ENCODE assay signal across 1 cellular context in genomic region chr11:77127969-77128691, GRCh38.
A peak's percentile ranks its signal among the peaks of the same experiment; 100 is the strongest.
TF ChIP-seq lines count a peak whose summit lies in the region.

TSS of gene MYO7A (plus strand) at chr11:77128246. CDS start at chr11:77130635, 2,389 bp downstream.

TF ChIP-seq in HepG2, 621 proteins besides CTCF, POLR2A, EP300 and RAD21 (continued from another document and continues in another):
- TF ChIP-seq EHMT2 (IDR thresholded peaks at IDR 0.05; ENCODE audit: borderline replicate concordance, low read depth, low read length) (no peak), NFE2L1 (CRISPR knock-in tag; IDR thresholded peaks at IDR 0.05; ENCODE audit: borderline replicate concordance) (no peak), NR2C2 (CRISPR knock-in tag; IDR thresholded peaks at IDR 0.05; ENCODE audit: borderline replicate concordance) (no peak), HMGXB4 (CRISPR knock-in tag; IDR thresholded peaks at IDR 0.05; ENCODE audit: borderline replicate concordance in 1 of 2, low read depth in 1 of 2) (0 out of 4 replicates have a peak, but pooled peaks of 1 of the 2 experiments have one; percentile 22), NFE2 (CRISPR knock-in tag; IDR thresholded peaks at IDR 0.05) (no peak), IRF9 (CRISPR knock-in tag; IDR thresholded peaks at IDR 0.05; ENCODE audit: borderline replicate concordance) (peak; percentile 71), TMF1 (CRISPR knock-in tag; IDR thresholded peaks at IDR 0.05; ENCODE audit: low read depth) (no peak), ZMAT3 (CRISPR knock-in tag; conservative IDR thresholded peaks at IDR 0.05) (no peak), SIX1 (CRISPR knock-in tag; IDR thresholded peaks at IDR 0.05; ENCODE audit: borderline replicate concordance) (no peak), HIVEP1 (CRISPR knock-in tag; IDR thresholded peaks at IDR 0.05) (0 out of 2 replicates have a peak, but pooled peaks have one; percentile 17), ARNT2 (CRISPR knock-in tag; IDR thresholded peaks at IDR 0.05; ENCODE audit: low read depth) (no peak; the same call in 1 of the 2 replicates), KLF15 (CRISPR knock-in tag; IDR thresholded peaks at IDR 0.05; ENCODE audit: borderline replicate concordance) (no peak), ZNF768 (CRISPR knock-in tag; IDR thresholded peaks at IDR 0.05) (peak; percentile 80), NR2F1 (CRISPR knock-in tag; IDR thresholded peaks at IDR 0.05) (peak in 1 of 2 experiments; percentile 18; a peak in 1 of 4 replicates), ZNF263 (CRISPR knock-in tag; IDR thresholded peaks at IDR 0.05) (0 out of 2 replicates have a peak, but pooled peaks have one; percentile 4), SMARCC2 (IDR thresholded peaks at IDR 0.05) (no peak), PHF20 (CRISPR knock-in tag; IDR thresholded peaks at IDR 0.05) (no peak), PAXIP1 (CRISPR knock-in tag; conservative IDR thresholded peaks at IDR 0.05) (peak; percentile 81), ZNF724P (CRISPR knock-in tag; IDR thresholded peaks at IDR 0.05; ENCODE audit: borderline replicate concordance) (no peak), AKNA (CRISPR knock-in tag; IDR thresholded peaks at IDR 0.05; ENCODE audit: borderline replicate concordance) (no peak), PHF8 (CRISPR knock-in tag; IDR thresholded peaks at IDR 0.05) (no peak; the same call in 1 of the 2 replicates), ZNF777 (CRISPR knock-in tag; IDR thresholded peaks at IDR 0.05) (no peak), ZNF513 (CRISPR knock-in tag; conservative IDR thresholded peaks at IDR 0.05) (no peak), ZNF546 (CRISPR knock-in tag; conservative IDR thresholded peaks at IDR 0.05) (no peak), ZNF672 (CRISPR knock-in tag; IDR thresholded peaks at IDR 0.05) (no peak), CEBPZ (IDR thresholded peaks at IDR 0.05; ENCODE audit: low read length) (no peak), ZNF784 (CRISPR knock-in tag; IDR thresholded peaks at IDR 0.05; ENCODE audit: borderline replicate concordance) (peak; percentile 66), CERS6 (CRISPR knock-in tag; IDR thresholded peaks at IDR 0.05) (no peak), ZNF33A (CRISPR knock-in tag; IDR thresholded peaks at IDR 0.05; ENCODE audit: borderline replicate concordance) (no peak), E2F5 (CRISPR knock-in tag; conservative IDR thresholded peaks at IDR 0.05) (no peak), TCF7 (IDR thresholded peaks at IDR 0.05; ENCODE audit: low read depth) (no peak), FOSL1 (CRISPR knock-in tag; IDR thresholded peaks at IDR 0.05; ENCODE audit: borderline replicate concordance) (no peak), ZNF605 (CRISPR knock-in tag; IDR thresholded peaks at IDR 0.05) (no peak), NFE2L2 (IDR thresholded peaks at IDR 0.05; ENCODE audit: low read length) (no peak), SP4 (CRISPR knock-in tag; IDR thresholded peaks at IDR 0.05) (peak; percentile 62; the same call in 1 of the 2 replicates), FOXO1 (CRISPR knock-in tag; IDR thresholded peaks at IDR 0.05) (peak; percentile 63; the same call in 1 of the 2 replicates), ZFP90 (CRISPR knock-in tag; IDR thresholded peaks at IDR 0.05; ENCODE audit: borderline replicate concordance) (0 out of 2 replicates have a peak, but pooled peaks have one; percentile 28), ETS1 (CRISPR knock-in tag; IDR thresholded peaks at IDR 0.05) (no peak), IRF2 (CRISPR knock-in tag; IDR thresholded peaks at IDR 0.05) (peak; percentile 28; the same call in 1 of the 2 replicates), BRCA1 (CRISPR knock-in tag; IDR thresholded peaks at IDR 0.05) (no peak), ZNF780A (CRISPR knock-in tag; IDR thresholded peaks at IDR 0.05) (no peak), ZNF772 (CRISPR knock-in tag; IDR thresholded peaks at IDR 0.05) (peak; percentile 90), ZNF703 (CRISPR knock-in tag; IDR thresholded peaks at IDR 0.05; ENCODE audit: borderline replicate concordance) (no peak)
